Comparison of ENCODE assay signal across 16 cellular contexts in the genomic region with DNA sequence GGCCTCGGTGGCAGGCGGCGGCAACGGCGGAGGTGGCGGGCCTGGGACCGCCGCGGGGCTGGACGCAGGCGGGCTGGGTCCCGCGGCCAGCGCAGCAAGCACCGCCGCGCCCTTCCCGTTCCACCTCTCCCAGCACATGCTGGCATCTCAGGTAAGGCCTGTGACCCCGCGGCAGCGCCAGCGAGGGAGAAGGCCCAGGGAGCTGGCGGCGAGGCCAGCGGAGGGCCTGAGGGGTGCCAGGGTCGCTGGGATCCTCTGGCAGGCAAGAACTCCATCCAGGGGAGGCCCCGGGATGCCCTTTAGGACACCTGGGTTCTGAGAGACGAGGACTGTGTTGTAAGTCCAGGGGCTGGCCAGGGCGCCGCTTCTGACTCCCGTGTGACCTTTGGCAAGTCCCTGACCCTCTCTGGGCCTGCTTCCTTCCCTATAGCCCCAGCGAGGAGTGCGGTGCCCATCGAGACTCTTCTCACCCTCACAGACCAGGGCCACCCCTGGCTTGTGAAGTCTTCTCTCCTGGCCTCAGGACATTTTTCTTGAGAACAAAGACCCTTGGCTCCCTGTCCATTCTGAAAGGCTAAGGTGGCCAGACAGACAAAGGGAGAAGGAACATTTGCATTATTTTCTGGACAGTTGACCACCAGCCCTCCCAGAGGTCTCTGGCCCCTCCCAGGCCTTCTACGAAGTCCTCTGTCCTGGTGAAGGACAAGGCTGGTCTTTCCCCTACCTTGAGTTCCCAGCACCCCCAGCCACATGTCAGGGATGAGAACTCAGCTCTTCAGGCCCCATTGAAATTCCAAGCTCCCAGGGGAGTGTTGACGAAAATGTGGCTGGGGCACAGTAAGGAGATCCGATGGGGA. TPM values are rescaled to one million over a fixed set of nuclear protein-coding genes. Genes with fewer than 3 reads are reported as not detected.
A peak's percentile ranks its signal among the peaks of the same experiment; 100 is the strongest.
DNase-seq lines count a peak whose midpoint lies in the region; ATAC-seq and TF ChIP-seq lines count a peak whose summit lies in the region.
"Had no signal": no experiment of that assay in that cellular context is flagged by ENCODE, and none has a peak within 500 bp of the region (broad histone marks: within the 10 kb centered on the region; RNA-seq: fewer than 3 reads in every experiment).

No MANE protein-coding gene starts in this region.

- H3K9ac ChIP-seq in NT2/D1 (ENCODE audit: insufficient read length, low read depth) = peak overlapping the region; percentile 77

- H3K4me3 ChIP-seq in NT2/D1 (ENCODE audit: insufficient read length, low read depth) = no peak overlapping the region

- DNase-seq in 8988T = peak; percentile 14
- DNase-seq in NT2/D1 (ENCODE audit: low read depth, low spot score) = no peak
- DNase-seq in cardiac septum (ENCODE audit: low spot score) = peak; percentile 73
- peak; percentile 55 for DNase-seq in posterior vena cava (ENCODE audit: low spot score)
- no peak for DNase-seq in NCI-H748 treated with DMSO at 0.1 percent for 48 hours (lab: John Stamatoyannopoulos, UW)
- DNase-seq in NCI-H1105 (lab: John Stamatoyannopoulos, UW) = no peak
- DNase-seq in HEK293T (ENCODE audit: extremely low spot score) = no peak
- DNase-seq: GDM1, KBM-7, NCI-H2171 treated with DMSO at 0.1 percent for 48 hours, OCI-M1, T-helper 9 cell had no signal

- intact Hi-C loops in cardiac septum (cut with DNase I) = no loop called here
- intact Hi-C loops in posterior vena cava (cut with DNase I) = no loop called here

- ATAC-seq in GM19324 (IDR thresholded peaks at IDR 0.05; ENCODE audit: low FRiP score, unreplicated experiment) = no peak
- ATAC-seq: naive thymus-derived CD4-positive, alpha-beta T cell; stimulated activated naive CD8-positive, alpha-beta T cell treated with anti-CD3 and anti-CD28 coated beads, Interleukin-15, Interleukin-2, amounts not matched to agents 100 U/mL and 50 U/mL, for 24 hours had no signal

- CTCF ChIA-PET in HEK293T (lab: Yijun Ruan, JAX) = no interaction called here

- POLR2A ChIA-PET in HEK293T (lab: Yijun Ruan, JAX) = no interaction called here

- peaks cover 31% of the 10 kb centered on the region for H3K4me1 ChIP-seq in NT2/D1 (ENCODE audit: insufficient read depth, insufficient read length)

- H3K9me3 ChIP-seq in NT2/D1 (ENCODE audit: insufficient read depth, low read length) = peaks cover 20% of the 10 kb centered on the region; the same call in 1 of the 2 replicates

- H3K27me3 ChIP-seq in NT2/D1 (ENCODE audit: insufficient read depth, insufficient read length) = peaks cover 98% of the 10 kb centered on the region

- H3K36me3 ChIP-seq in NT2/D1 (ENCODE audit: insufficient read depth, insufficient read length, low read length) = no peaks in the 10 kb centered on the region

TF ChIP-seq in HEK293T, 16 proteins besides CTCF, POLR2A, EP300 and RAD21:
- TF ChIP-seq ZNF384 (IDR thresholded peaks at IDR 0.05) (no peak), ELF4 (IDR thresholded peaks at IDR 0.05) (no peak), FOXM1 (IDR thresholded peaks at IDR 0.05; ENCODE audit: borderline replicate concordance) (no peak), NFRKB (IDR thresholded peaks at IDR 0.05) (no peak), HDGF (IDR thresholded peaks at IDR 0.05; ENCODE audit: borderline replicate concordance) (no peak), FOXK2 (IDR thresholded peaks at IDR 0.05) (no peak), CTBP1 (IDR thresholded peaks at IDR 0.05; ENCODE audit: borderline replicate concordance) (no peak), L3MBTL2 (conservative IDR thresholded peaks at IDR 0.05) (no peak), TARDBP (IDR thresholded peaks at IDR 0.05) (no peak), BHLHE40 (IDR thresholded peaks at IDR 0.05; ENCODE audit: borderline replicate concordance) (no peak), SP1 (IDR thresholded peaks at IDR 0.05) (no peak), ARNT (IDR thresholded peaks at IDR 0.05) (no peak), LEF1 (IDR thresholded peaks at IDR 0.05; ENCODE audit: borderline replicate concordance) (no peak), FOXA1 (IDR thresholded peaks at IDR 0.05) (no peak), SUZ12 (IDR thresholded peaks at IDR 0.05) (no peak)
- TF ChIP-seq, protein P1, sequence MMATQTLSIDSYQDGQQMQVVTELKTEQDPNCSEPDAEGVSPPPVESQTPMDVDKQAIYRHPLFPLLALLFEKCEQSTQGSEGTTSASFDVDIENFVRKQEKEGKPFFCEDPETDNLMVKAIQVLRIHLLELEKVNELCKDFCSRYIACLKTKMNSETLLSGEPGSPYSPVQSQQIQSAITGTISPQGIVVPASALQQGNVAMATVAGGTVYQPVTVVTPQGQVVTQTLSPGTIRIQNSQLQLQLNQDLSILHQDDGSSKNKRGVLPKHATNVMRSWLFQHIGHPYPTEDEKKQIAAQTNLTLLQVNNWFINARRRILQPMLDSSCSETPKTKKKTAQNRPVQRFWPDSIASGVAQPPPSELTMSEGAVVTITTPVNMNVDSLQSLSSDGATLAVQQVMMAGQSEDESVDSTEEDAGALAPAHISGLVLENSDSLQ (IDR thresholded peaks at IDR 0.05) = no peak

RNA-seq across cellular contexts. Expression of a gene that starts 6.3 kb away (rescaled TPM):
- total RNA-seq in cardiac septum (17.2 TPM), posterior vena cava (10 to 100 TPM; 11.2 to 16.5 TPM)
- total RNA-seq: endothelial cell of umbilical vein; naive thymus-derived CD4-positive, alpha-beta T cell had no signal

RNA-seq across cellular contexts. Expression of a gene that starts 46.3 kb away (rescaled TPM):
- total RNA-seq in cardiac septum (0.05 TPM), posterior vena cava (under 1 TPM in 1 of 2 donors, not detected in 1; 0.24 TPM)
- total RNA-seq: endothelial cell of umbilical vein; naive thymus-derived CD4-positive, alpha-beta T cell had no signal

Comparison
In these comparisons a context has a peak if more than half of its experiments do, and no peak if none do; other contexts are left out.
1. DNase-seq: peak in 8988T (single experiment), cardiac septum (single experiment) and posterior vena cava (single experiment); none in NT2/D1 (single experiment), NCI-H748 treated with DMSO at 0.1 percent for 48 hours (single experiment), NCI-H1105 (single experiment) and HEK293T (single experiment).